13 cellular contexts compared by ENCODE assay signal in genomic region chr16:75486666-75487313, GRCh38. TPM values are rescaled to one million over a fixed set of nuclear protein-coding genes. Genes with fewer than 3 reads are reported as not detected.
A peak's percentile ranks its signal among the peaks of the same experiment; 100 is the strongest.
DNase-seq lines count a peak whose midpoint lies in the region; ATAC-seq, FAIRE-seq and TF ChIP-seq lines count a peak whose summit lies in the region.
"Had no signal": no experiment of that assay in that cellular context is flagged by ENCODE, and none has a peak within 500 bp of the region (broad histone marks: within the 10 kb centered on the region; RNA-seq: fewer than 3 reads in every experiment).

No MANE protein-coding gene starts in this region.

- H3K27ac ChIP-seq in HepG2 (ENCODE audit: extremely low read length, insufficient read depth, low read length) (no peak overlapping the region), right lobe of liver (no peak overlapping the region), gastroesophageal sphincter (no peak overlapping the region)
- H3K27ac ChIP-seq: SJSA1 had no signal

- no TSS peak for BruUV-seq in HepG2 (replicated peaks; lab: Mats Ljungman, UMichigan)

- intact Hi-C loops in HepG2 (cut with micrococcal nuclease; ENCODE audit: unreplicated experiment) = no loop called here
- intact Hi-C loops in right lobe of liver (cut with DNase I) = loop anchor here in 1 of 2 donors (10.0 kb wide), 1 partner anchor 48 kb away; the partner anchor contains the start of gene CHST5
- intact Hi-C loops in left cardiac atrium (cut with DNase I) = no loop called here

- no peaks in the 10 kb centered on the region for H3K27me3 ChIP-seq in HepG2 (ENCODE audit: control insufficient read depth in 1 of 2, insufficient read depth in 2 of 2, low read length in 2 of 2)
- H3K27me3 ChIP-seq in right lobe of liver = no peaks in the 10 kb centered on the region
- H3K27me3 ChIP-seq in gastroesophageal sphincter = no peaks in the 10 kb centered on the region
- H3K27me3 ChIP-seq: SJSA1 had no signal

- H3K9ac ChIP-seq in HepG2 (ENCODE audit: insufficient read depth, low read depth, low read length) = no peak overlapping the region

- WGBS in HepG2 (ENCODE audit: low lambda C conversion rate) = 62% methylated on average over 2 of the region's 2 CpGs
- WGBS in right lobe of liver (ENCODE audit: insufficient coverage, low coverage, low lambda C conversion rate, missing lambda C conversion rate) = 69% methylated on average over 2 of the region's 2 CpGs
- 85 to 100% methylated on average over 1 to 2 of the region's 2 CpGs for WGBS in gastroesophageal sphincter (ENCODE audit: low coverage in 1 of 2), 2 donors

- TF ChIP-seq CTCF in HepG2 (CRISPR knock-in tag; IDR thresholded peaks at IDR 0.05) = no peak
- no peak for TF ChIP-seq CTCF in right lobe of liver (IDR thresholded peaks at IDR 0.05)
- TF ChIP-seq CTCF in type B pancreatic cell (conservative IDR thresholded peaks at IDR 0.05) = no peak
- TF ChIP-seq CTCF in gastroesophageal sphincter (IDR thresholded peaks at IDR 0.05) = no peak

- H3K4me1 ChIP-seq in HepG2 (ENCODE audit: insufficient read depth, low read length) (peaks cover 44% of the 10 kb centered on the region), right lobe of liver (no peaks in the 10 kb centered on the region), gastroesophageal sphincter (no peaks in the 10 kb centered on the region)
- H3K4me1 ChIP-seq: SJSA1 had no signal

- H3K9me3 Mint-ChIP-seq in type B pancreatic cell = no peaks in the 10 kb centered on the region
- H3K9me3 Mint-ChIP-seq: IgD-negative memory B cell had no signal

- H3K36me3 ChIP-seq in HepG2 (replicated peaks in 1 of 2; ENCODE audit: control insufficient read depth in 1 of 2, insufficient read depth in 2 of 2, low read length in 2 of 2) (no peaks in the 10 kb centered on the region), right lobe of liver (no peaks in the 10 kb centered on the region), gastroesophageal sphincter (no peaks in the 10 kb centered on the region)
- H3K36me3 ChIP-seq: SJSA1 had no signal

- in situ Hi-C loops in HepG2 (cut with HindIII; ENCODE audit: extremely low pct_ligation_motif_present, low pct_unique_long_range_greater_than_20kb) = no loop called here

- POLR2A ChIA-PET in HepG2 (lab: Yijun Ruan, JAX) = interaction anchor here (1.0 kb wide), 1 partner anchor 30 kb away, joined by 5 read pairs; no protein-coding TSS in a partner anchor

- CTCF ChIA-PET in HepG2 (lab: Yijun Ruan, JAX; ENCODE audit: low intra/inter-chr PET ratio, low total read pairs) = no interaction called here

- H3K4me1 Mint-ChIP-seq in type B pancreatic cell (ENCODE audit: unreplicated experiment) = peaks cover 13% of the 10 kb centered on the region

- H3K4me3 ChIP-seq in HepG2 (replicated peaks in 1 of 3; ENCODE audit: insufficient read depth in 1 of 3, low read depth in 2 of 3, low read length in 3 of 3) (no peak overlapping the region), right lobe of liver (no peak overlapping the region), gastroesophageal sphincter (no peak overlapping the region)
- H3K4me3 ChIP-seq: SJSA1 had no signal

- H3K4me3 Mint-ChIP-seq in type B pancreatic cell = peak overlapping the region; percentile 3

- H3K27me3 Mint-ChIP-seq in type B pancreatic cell = peaks cover 4% of the 10 kb centered on the region
- H3K27me3 Mint-ChIP-seq: IgD-negative memory B cell had no signal

- no peak for TF ChIP-seq RAD21 in HepG2 (CRISPR knock-in tag; IDR thresholded peaks at IDR 0.05)

- no peak for TF ChIP-seq POLR2A in HepG2 (IDR thresholded peaks at IDR 0.05; ENCODE audit: insufficient read depth in 1 of 2, low read depth in 2 of 2, low read length in 2 of 2)
- TF ChIP-seq POLR2A in right lobe of liver (IDR thresholded peaks at IDR 0.05) = no peak
- no peak for TF ChIP-seq POLR2A in gastroesophageal sphincter (IDR thresholded peaks at IDR 0.05)

- H3K9me3 ChIP-seq in HepG2 (ENCODE audit: low read length) (no peaks in the 10 kb centered on the region), right lobe of liver (no peaks in the 10 kb centered on the region), gastroesophageal sphincter (no peaks in the 10 kb centered on the region)
- H3K9me3 ChIP-seq: SJSA1 had no signal

- no peak for TF ChIP-seq EP300 in HepG2 (IDR thresholded peaks at IDR 0.05; ENCODE audit: low read depth in 2 of 2, low read length in 2 of 2)
- TF ChIP-seq EP300 in HepG2 (CRISPR knock-in tag; IDR thresholded peaks at IDR 0.05; ENCODE audit: borderline replicate concordance) = no peak
- no peak for TF ChIP-seq EP300 in gastroesophageal sphincter (IDR thresholded peaks at IDR 0.05)

- no peak for FAIRE-seq in HepG2 (lab: Jason Lieb, UNC)
- FAIRE-seq: H1 had no signal

- H3K27ac Mint-ChIP-seq in type B pancreatic cell = peak overlapping the region; percentile 37

- peak; percentile 18 for ATAC-seq in HepG2
- ATAC-seq in right lobe of liver = no peak
- peak; percentile 66 for ATAC-seq in HG02571 (IDR thresholded peaks at IDR 0.05; ENCODE audit: unreplicated experiment)
- peak; percentile 35 for ATAC-seq in HG03571 (IDR thresholded peaks at IDR 0.05; ENCODE audit: unreplicated experiment)
- no peak for ATAC-seq in left cardiac atrium
- ATAC-seq in gastroesophageal sphincter = no peak

- H4K20me1 ChIP-seq in HepG2 (ENCODE audit: insufficient read depth, low read length) = no peaks in the 10 kb centered on the region

- H2AFZ ChIP-seq in HepG2 (ENCODE audit: low read length) = no peak overlapping the region

- H3K79me2 ChIP-seq in HepG2 (ENCODE audit: insufficient read depth, low read length) = no peaks in the 10 kb centered on the region

- DNase-seq in HepG2 (ENCODE audit: low spot score) = no peak
- no peak for DNase-seq in right lobe of liver
- no peak for DNase-seq in type B pancreatic cell (ENCODE audit: extremely low spot score, unreplicated experiment)
- no peak for DNase-seq in NOMO-1 treated with dmso at 0.1 percent for 144 hours (lab: John Stamatoyannopoulos, UW; ENCODE audit: unreplicated experiment)
- no peak for DNase-seq in left cardiac atrium
- DNase-seq: GF-D8; stimulated activated naive CD4-positive, alpha-beta T cell had no signal

- peak overlapping the region; percentile 55 for H3K4me2 ChIP-seq in HepG2 (ENCODE audit: low read depth, low read length)

- H3K36me3 Mint-ChIP-seq in type B pancreatic cell = no peaks in the 10 kb centered on the region
- H3K36me3 Mint-ChIP-seq: IgD-negative memory B cell had no signal

RNA-seq across cellular contexts. Expression of gene CHST6, which starts 8.5 kb away (rescaled TPM):
- total RNA-seq in HepG2 (2016; rRNA removed; fragmentation: Illumina TruSeq; extraction: Trizol) = 0.32 and 0.91 TPM in 2 replicates
- 0.09 and 0.20 TPM in 2 replicates for total RNA-seq in HepG2 (2016; cell fraction: cytosol; rRNA removed; fragmentation: Illumina TruSeq; extraction: Trizol; ENCODE audit: low read depth)
- 0.61 and 1.1 TPM in 2 replicates for total RNA-seq in HepG2 (2016; cell fraction: insoluble cytoplasmic fraction; rRNA removed; fragmentation: Illumina TruSeq; extraction: Trizol)
- 0.28 and 0.38 TPM in 2 replicates for total RNA-seq in HepG2 (2016; cell fraction: membrane; rRNA removed; fragmentation: Illumina TruSeq; extraction: Trizol)
- 0.71 and 1.1 TPM in 2 replicates for total RNA-seq in HepG2 (2016; cell fraction: nucleus; rRNA removed; fragmentation: Illumina TruSeq; extraction: Trizol)
- 0.18 and 0.25 TPM in 2 replicates for polyA plus RNA-seq in HepG2 (2011; rRNA removed)
- 0.10 and 0.28 TPM in 2 replicates for polyA plus RNA-seq in HepG2 (2011; cell fraction: cytosol; rRNA removed)
- polyA plus RNA-seq in HepG2 (2011; cell fraction: nucleus; rRNA removed) = 0.83 and 1.0 TPM in 2 replicates
- 0.11 and 0.16 TPM in 2 replicates for polyA plus RNA-seq in HepG2 (2012)
- 0.14 and 0.16 TPM in 2 replicates for polyA plus RNA-seq in HepG2 (2016; cell fraction: cytosol; fragmentation: Illumina TruSeq; extraction: Trizol; ENCODE audit: low read depth)
- polyA plus RNA-seq in HepG2 (2016; cell fraction: insoluble cytoplasmic fraction; fragmentation: Illumina TruSeq; extraction: Trizol; ENCODE audit: low read depth) = 0.24 and 0.36 TPM in 2 replicates
- 0.13 and 0.16 TPM in 2 replicates for polyA plus RNA-seq in HepG2 (2016; cell fraction: membrane; fragmentation: Illumina TruSeq; extraction: Trizol; ENCODE audit: low read depth)
- 1.00 and 1.2 TPM in 2 replicates for polyA plus RNA-seq in HepG2 (2016; cell fraction: nucleus; fragmentation: Illumina TruSeq; extraction: Trizol; ENCODE audit: insufficient read depth, low read depth)
- 0.58 and 2.4 TPM in 2 replicates for polyA minus RNA-seq in HepG2 (2011; rRNA and poly(A)+ RNA removed; ENCODE audit: low replicate concordance)
- 0.40 and 0.62 TPM in 2 replicates for polyA minus RNA-seq in HepG2 (2011; cell fraction: cytosol; rRNA and poly(A)+ RNA removed)
- polyA minus RNA-seq in HepG2 (2011; cell fraction: nucleus; rRNA and poly(A)+ RNA removed) = 0.13 and 0.50 TPM in 2 replicates
- under 1 TPM in 1 of 6 experiments, not detected in 5; 0.02 TPM for total RNA-seq in right lobe of liver
- total RNA-seq in type B pancreatic cell (ENCODE audit: low replicate concordance) = 1.8 and 6.0 TPM in 2 replicates
- total RNA-seq in left cardiac atrium = 1 to 10 TPM; 4.4 to 4.6 TPM
- total RNA-seq in gastroesophageal sphincter = 1 to 10 TPM in 2 of 4 donors, under 1 TPM in 2; 0.62 to 3.2 (median 1.6) TPM
- total RNA-seq: SJSA1 had no signal

RNA-seq across cellular contexts. Expression of gene TMEM170A, which starts 22.3 kb away (rescaled TPM):
- total RNA-seq in HepG2 (2016; rRNA removed; fragmentation: Illumina TruSeq; extraction: Trizol) (39.7 and 44.7 TPM in 2 replicates), right lobe of liver (10 to 100 TPM in 5 of 6 experiments, 1 to 10 TPM in 1; 9.4 to 15.5 (median 12.8) TPM), type B pancreatic cell (ENCODE audit: low replicate concordance) (37.9 and 46.4 TPM in 2 replicates), left cardiac atrium (10 to 100 TPM in 1 of 2 donors, 1 to 10 TPM in 1; 10.0 to 12.2 TPM), gastroesophageal sphincter (10 to 100 TPM in 3 of 4 donors, 1 to 10 TPM in 1; 9.8 to 21.8 (median 13.8) TPM)
- 13.2 and 13.9 TPM in 2 replicates for total RNA-seq in HepG2 (2016; cell fraction: cytosol; rRNA removed; fragmentation: Illumina TruSeq; extraction: Trizol; ENCODE audit: low read depth)
- 42.1 TPM in 2 replicates for total RNA-seq in HepG2 (2016; cell fraction: insoluble cytoplasmic fraction; rRNA removed; fragmentation: Illumina TruSeq; extraction: Trizol)
- total RNA-seq in HepG2 (2016; cell fraction: membrane; rRNA removed; fragmentation: Illumina TruSeq; extraction: Trizol) = 39.0 and 42.0 TPM in 2 replicates
- 38.1 and 40.8 TPM in 2 replicates for total RNA-seq in HepG2 (2016; cell fraction: nucleus; rRNA removed; fragmentation: Illumina TruSeq; extraction: Trizol)
- polyA plus RNA-seq in HepG2 (2011; rRNA removed) = 30.0 and 35.7 TPM in 2 replicates
- polyA plus RNA-seq in HepG2 (2011; cell fraction: cytosol; rRNA removed) = 22.3 and 25.5 TPM in 2 replicates
- 15.4 and 19.7 TPM in 2 replicates for polyA plus RNA-seq in HepG2 (2011; cell fraction: nucleus; rRNA removed)
- polyA plus RNA-seq in HepG2 (2012) = 20.5 and 22.4 TPM in 2 replicates
- 14.7 and 20.5 TPM in 2 replicates for polyA plus RNA-seq in HepG2 (2016; cell fraction: cytosol; fragmentation: Illumina TruSeq; extraction: Trizol; ENCODE audit: low read depth)
- 25.5 and 29.3 TPM in 2 replicates for polyA plus RNA-seq in HepG2 (2016; cell fraction: insoluble cytoplasmic fraction; fragmentation: Illumina TruSeq; extraction: Trizol; ENCODE audit: low read depth)
- 22.1 and 26.6 TPM in 2 replicates for polyA plus RNA-seq in HepG2 (2016; cell fraction: membrane; fragmentation: Illumina TruSeq; extraction: Trizol; ENCODE audit: low read depth)
- polyA plus RNA-seq in HepG2 (2016; cell fraction: nucleus; fragmentation: Illumina TruSeq; extraction: Trizol; ENCODE audit: insufficient read depth, low read depth) = 36.2 and 39.1 TPM in 2 replicates
- polyA minus RNA-seq in HepG2 (2011; rRNA and poly(A)+ RNA removed; ENCODE audit: low replicate concordance) = 27.3 and 58.3 TPM in 2 replicates
- polyA minus RNA-seq in HepG2 (2011; cell fraction: cytosol; rRNA and poly(A)+ RNA removed) = 23.2 and 32.2 TPM in 2 replicates
- 27.4 and 43.9 TPM in 2 replicates for polyA minus RNA-seq in HepG2 (2011; cell fraction: nucleus; rRNA and poly(A)+ RNA removed)

RNA-seq across cellular contexts. Expression of gene CHST5, which starts 49.1 kb away (rescaled TPM):
- total RNA-seq in HepG2 (2016; rRNA removed; fragmentation: Illumina TruSeq; extraction: Trizol) = not detected in 2 replicates
- not detected in 2 replicates for total RNA-seq in HepG2 (2016; cell fraction: cytosol; rRNA removed; fragmentation: Illumina TruSeq; extraction: Trizol; ENCODE audit: low read depth)
- not detected in 2 replicates for total RNA-seq in HepG2 (2016; cell fraction: insoluble cytoplasmic fraction; rRNA removed; fragmentation: Illumina TruSeq; extraction: Trizol)
- total RNA-seq in HepG2 (2016; cell fraction: membrane; rRNA removed; fragmentation: Illumina TruSeq; extraction: Trizol) = not detected in 2 replicates
- total RNA-seq in HepG2 (2016; cell fraction: nucleus; rRNA removed; fragmentation: Illumina TruSeq; extraction: Trizol) = not detected in 2 replicates
- polyA plus RNA-seq in HepG2 (2011; rRNA removed) = 0.05 TPM in 1 of 2 replicates, not detected in the other
- polyA plus RNA-seq in HepG2 (2011; cell fraction: cytosol; rRNA removed) = not detected in 2 replicates
- polyA plus RNA-seq in HepG2 (2011; cell fraction: nucleus; rRNA removed) = 0.05 TPM in 1 of 2 replicates, not detected in the other
- polyA plus RNA-seq in HepG2 (2012) = not detected in 2 replicates
- not detected in 2 replicates for polyA plus RNA-seq in HepG2 (2016; cell fraction: cytosol; fragmentation: Illumina TruSeq; extraction: Trizol; ENCODE audit: low read depth)
- not detected in 2 replicates for polyA plus RNA-seq in HepG2 (2016; cell fraction: insoluble cytoplasmic fraction; fragmentation: Illumina TruSeq; extraction: Trizol; ENCODE audit: low read depth)
- not detected in 2 replicates for polyA plus RNA-seq in HepG2 (2016; cell fraction: membrane; fragmentation: Illumina TruSeq; extraction: Trizol; ENCODE audit: low read depth)
- 0.57 and 1.3 TPM in 2 replicates for polyA plus RNA-seq in HepG2 (2016; cell fraction: nucleus; fragmentation: Illumina TruSeq; extraction: Trizol; ENCODE audit: insufficient read depth, low read depth)
- 0.30 TPM in 1 of 2 replicates, not detected in the other for polyA minus RNA-seq in HepG2 (2011; rRNA and poly(A)+ RNA removed; ENCODE audit: low replicate concordance)
- polyA minus RNA-seq in HepG2 (2011; cell fraction: cytosol; rRNA and poly(A)+ RNA removed) = not detected in 2 replicates
- not detected in 2 replicates for polyA minus RNA-seq in HepG2 (2011; cell fraction: nucleus; rRNA and poly(A)+ RNA removed)
- not detected for total RNA-seq in right lobe of liver
- 0.60 and 1.9 TPM in 2 replicates for total RNA-seq in type B pancreatic cell (ENCODE audit: low replicate concordance)
- under 1 TPM in 1 of 2 donors, not detected in 1; 0.37 TPM for total RNA-seq in left cardiac atrium
- total RNA-seq in gastroesophageal sphincter = not detected
- polyA plus RNA-seq: IgD-negative memory B cell had no signal

RNA-seq across cellular contexts. Expression of gene CFDP1, which starts 53.5 kb away (rescaled TPM):
- 153 and 198 TPM in 2 replicates for total RNA-seq in HepG2 (2016; rRNA removed; fragmentation: Illumina TruSeq; extraction: Trizol)
- 62.1 and 75.2 TPM in 2 replicates for total RNA-seq in HepG2 (2016; cell fraction: cytosol; rRNA removed; fragmentation: Illumina TruSeq; extraction: Trizol; ENCODE audit: low read depth)
- 158 and 200 TPM in 2 replicates for total RNA-seq in HepG2 (2016; cell fraction: insoluble cytoplasmic fraction; rRNA removed; fragmentation: Illumina TruSeq; extraction: Trizol)
- 94.4 and 95.7 TPM in 2 replicates for total RNA-seq in HepG2 (2016; cell fraction: membrane; rRNA removed; fragmentation: Illumina TruSeq; extraction: Trizol)
- 114 and 122 TPM in 2 replicates for total RNA-seq in HepG2 (2016; cell fraction: nucleus; rRNA removed; fragmentation: Illumina TruSeq; extraction: Trizol)
- 59.8 and 78.6 TPM in 2 replicates for polyA plus RNA-seq in HepG2 (2011; rRNA removed)
- polyA plus RNA-seq in HepG2 (2011; cell fraction: cytosol; rRNA removed) = 47.6 and 66.3 TPM in 2 replicates
- 20.8 and 33.7 TPM in 2 replicates for polyA plus RNA-seq in HepG2 (2011; cell fraction: nucleus; rRNA removed)
- polyA plus RNA-seq in HepG2 (2012) = 118 and 187 TPM in 2 replicates
- 54.9 and 57.9 TPM in 2 replicates for polyA plus RNA-seq in HepG2 (2016; cell fraction: cytosol; fragmentation: Illumina TruSeq; extraction: Trizol; ENCODE audit: low read depth)
- 250 and 275 TPM in 2 replicates for polyA plus RNA-seq in HepG2 (2016; cell fraction: insoluble cytoplasmic fraction; fragmentation: Illumina TruSeq; extraction: Trizol; ENCODE audit: low read depth)
- polyA plus RNA-seq in HepG2 (2016; cell fraction: membrane; fragmentation: Illumina TruSeq; extraction: Trizol; ENCODE audit: low read depth) = 82.6 and 88.7 TPM in 2 replicates
- 118 and 119 TPM in 2 replicates for polyA plus RNA-seq in HepG2 (2016; cell fraction: nucleus; fragmentation: Illumina TruSeq; extraction: Trizol; ENCODE audit: insufficient read depth, low read depth)
- 11.4 and 17.2 TPM in 2 replicates for polyA minus RNA-seq in HepG2 (2011; rRNA and poly(A)+ RNA removed; ENCODE audit: low replicate concordance)
- 30.3 and 32.7 TPM in 2 replicates for polyA minus RNA-seq in HepG2 (2011; cell fraction: cytosol; rRNA and poly(A)+ RNA removed)
- 95.4 and 106 TPM in 2 replicates for polyA minus RNA-seq in HepG2 (2011; cell fraction: nucleus; rRNA and poly(A)+ RNA removed)
- total RNA-seq in right lobe of liver = 10 to 100 TPM; 23.9 to 43.3 (median 36.0) TPM
- total RNA-seq in type B pancreatic cell (ENCODE audit: low replicate concordance) = 62.5 and 84.9 TPM in 2 replicates
- total RNA-seq in left cardiac atrium = 10 to 100 TPM; 31.3 to 32.7 TPM
- 10 to 100 TPM; 45.1 to 70.0 (median 50.0) TPM for total RNA-seq in gastroesophageal sphincter

Comparison
In these comparisons a context has a peak if more than half of its experiments do, and no peak if none do; other contexts are left out.
1. ATAC-seq: peak in HepG2 (single experiment), HG02571 (single experiment) and HG03571 (single experiment); none in right lobe of liver (0 of 4), left cardiac atrium (0 of 2) and gastroesophageal sphincter (single experiment).